14 cellular contexts compared by ENCODE assay signal in genomic region chr21:34008618-34009017, GRCh38.
DNase-seq lines count a peak whose midpoint lies in the region; ATAC-seq lines count a peak whose summit lies in the region.
"Had no signal": no experiment of that assay in that cellular context is flagged by ENCODE, and none has a peak within 500 bp of the region (broad histone marks: within the 10 kb centered on the region; RNA-seq: fewer than 3 reads in every experiment).

No MANE protein-coding gene starts in this region.

- peaks cover 5 to 24% (median 14%) of the 10 kb centered on the region in 6 donors for H3K9me3 Mint-ChIP-seq in immature natural killer cell
- peaks cover 1% of the 10 kb centered on the region for H3K9me3 Mint-ChIP-seq in stimulated activated effector memory CD8-positive, alpha-beta T cell treated with anti-CD3 and anti-CD28 coated beads, Interleukin-12 subunit alpha, Interleukin-12 subunit beta, amount 100 ng/mL, for 72 hours

- H3K4me3 Mint-ChIP-seq in immature natural killer cell, result peak overlapping the region in 2 of 5 donors; percentile 6 to 48
- peak overlapping the region; percentile 45 for H3K4me3 Mint-ChIP-seq in stimulated activated effector memory CD8-positive, alpha-beta T cell treated with anti-CD3 and anti-CD28 coated beads, Interleukin-12 subunit alpha, Interleukin-12 subunit beta, amount 100 ng/mL, for 72 hours

- intact Hi-C loops in cardiac septum (cut with DNase I), result no loop called here

- H3K27me3 Mint-ChIP-seq in immature natural killer cell (ENCODE audit: low read depth in 3 of 3), result peaks cover 0 to 2% (median 0%) of the 10 kb centered on the region in 3 donors

- H3K36me3 Mint-ChIP-seq in immature natural killer cell, result peaks cover 4 to 15% (median 8%) of the 10 kb centered on the region in 3 donors
- peaks cover 4% of the 10 kb centered on the region for H3K36me3 Mint-ChIP-seq in stimulated activated effector memory CD8-positive, alpha-beta T cell treated with anti-CD3 and anti-CD28 coated beads, Interleukin-12 subunit alpha, Interleukin-12 subunit beta, amount 100 ng/mL, for 72 hours

- DNase-seq in activated T-cell treated with anti-CD3 and anti-CD28 coated beads for 24 hours (ENCODE audit: low read depth), result peak; percentile 42
- no peak for DNase-seq in activated T-cell treated with anti-CD3 and anti-CD28 coated beads for 4 hours
- DNase-seq in activated CD8-positive, alpha-beta memory T cell treated with anti-CD3 and anti-CD28 coated beads, Interleukin-2, amount 50 U/mL, for 48 hours, result peak; percentile 71
- no peak for DNase-seq in immature natural killer cell
- peak; percentile 37 to 60 for DNase-seq in stimulated activated effector memory CD8-positive, alpha-beta T cell treated with anti-CD3 and anti-CD28 coated beads, Interleukin-12 subunit alpha, Interleukin-12 subunit beta, amount 100 ng/mL, for 72 hours (ENCODE audit: low spot score in 2 of 2)
- DNase-seq in cardiac septum (ENCODE audit: low spot score), result no peak
- DNase-seq: COR-L47, heart right ventricle, left cardiac atrium, NCI-H2081, NCI-H774, posterior cingulate gyrus had no signal

- peaks cover 20 to 21% of the 10 kb centered on the region in 2 donors for H3K4me1 Mint-ChIP-seq in immature natural killer cell
- peaks cover 15% of the 10 kb centered on the region for H3K4me1 Mint-ChIP-seq in stimulated activated effector memory CD8-positive, alpha-beta T cell treated with anti-CD3 and anti-CD28 coated beads, Interleukin-12 subunit alpha, Interleukin-12 subunit beta, amount 100 ng/mL, for 72 hours

- H3K27ac Mint-ChIP-seq in immature natural killer cell, result peak overlapping the region; percentile 81 to 92 (median 88)
- H3K27ac Mint-ChIP-seq in stimulated activated effector memory CD8-positive, alpha-beta T cell treated with anti-CD3 and anti-CD28 coated beads, Interleukin-12 subunit alpha, Interleukin-12 subunit beta, amount 100 ng/mL, for 72 hours, result peak overlapping the region; percentile 89

- ATAC-seq in stimulated activated effector memory CD8-positive, alpha-beta T cell treated with anti-CD3 and anti-CD28 coated beads, Interleukin-12 subunit alpha, Interleukin-12 subunit beta, amount 100 ng/mL, for 72 hours, result peak; percentile 98
- ATAC-seq in GM21528 (IDR thresholded peaks at IDR 0.05; ENCODE audit: low FRiP score, unreplicated experiment) (no peak), GM21423 (IDR thresholded peaks at IDR 0.05; ENCODE audit: unreplicated experiment) (no peak)
- ATAC-seq: heart right ventricle had no signal

Comparison
In these comparisons a context has a peak if more than half of its experiments do, and no peak if none do; other contexts are left out.
1. DNase-seq: peak in activated T-cell treated with anti-CD3 and anti-CD28 coated beads for 24 hours (single experiment), activated CD8-positive, alpha-beta memory T cell treated with anti-CD3 and anti-CD28 coated beads, Interleukin-2, amount 50 U/mL, for 48 hours (single experiment) and stimulated activated effector memory CD8-positive, alpha-beta T cell treated with anti-CD3 and anti-CD28 coated beads, Interleukin-12 subunit alpha, Interleukin-12 subunit beta, amount 100 ng/mL, for 72 hours (2 of 2); none in activated T-cell treated with anti-CD3 and anti-CD28 coated beads for 4 hours (single experiment), immature natural killer cell (0 of 3) and cardiac septum (single experiment).